8 cellular contexts compared by ENCODE assay signal in genomic region chr11:575996-576756, GRCh38. TPM values are rescaled to one million over a fixed set of nuclear protein-coding genes. Genes with fewer than 3 reads are reported as not detected.
DNase-seq lines count a peak whose midpoint lies in the region; ATAC-seq and TF ChIP-seq lines count a peak whose summit lies in the region.

A gene with protein sequence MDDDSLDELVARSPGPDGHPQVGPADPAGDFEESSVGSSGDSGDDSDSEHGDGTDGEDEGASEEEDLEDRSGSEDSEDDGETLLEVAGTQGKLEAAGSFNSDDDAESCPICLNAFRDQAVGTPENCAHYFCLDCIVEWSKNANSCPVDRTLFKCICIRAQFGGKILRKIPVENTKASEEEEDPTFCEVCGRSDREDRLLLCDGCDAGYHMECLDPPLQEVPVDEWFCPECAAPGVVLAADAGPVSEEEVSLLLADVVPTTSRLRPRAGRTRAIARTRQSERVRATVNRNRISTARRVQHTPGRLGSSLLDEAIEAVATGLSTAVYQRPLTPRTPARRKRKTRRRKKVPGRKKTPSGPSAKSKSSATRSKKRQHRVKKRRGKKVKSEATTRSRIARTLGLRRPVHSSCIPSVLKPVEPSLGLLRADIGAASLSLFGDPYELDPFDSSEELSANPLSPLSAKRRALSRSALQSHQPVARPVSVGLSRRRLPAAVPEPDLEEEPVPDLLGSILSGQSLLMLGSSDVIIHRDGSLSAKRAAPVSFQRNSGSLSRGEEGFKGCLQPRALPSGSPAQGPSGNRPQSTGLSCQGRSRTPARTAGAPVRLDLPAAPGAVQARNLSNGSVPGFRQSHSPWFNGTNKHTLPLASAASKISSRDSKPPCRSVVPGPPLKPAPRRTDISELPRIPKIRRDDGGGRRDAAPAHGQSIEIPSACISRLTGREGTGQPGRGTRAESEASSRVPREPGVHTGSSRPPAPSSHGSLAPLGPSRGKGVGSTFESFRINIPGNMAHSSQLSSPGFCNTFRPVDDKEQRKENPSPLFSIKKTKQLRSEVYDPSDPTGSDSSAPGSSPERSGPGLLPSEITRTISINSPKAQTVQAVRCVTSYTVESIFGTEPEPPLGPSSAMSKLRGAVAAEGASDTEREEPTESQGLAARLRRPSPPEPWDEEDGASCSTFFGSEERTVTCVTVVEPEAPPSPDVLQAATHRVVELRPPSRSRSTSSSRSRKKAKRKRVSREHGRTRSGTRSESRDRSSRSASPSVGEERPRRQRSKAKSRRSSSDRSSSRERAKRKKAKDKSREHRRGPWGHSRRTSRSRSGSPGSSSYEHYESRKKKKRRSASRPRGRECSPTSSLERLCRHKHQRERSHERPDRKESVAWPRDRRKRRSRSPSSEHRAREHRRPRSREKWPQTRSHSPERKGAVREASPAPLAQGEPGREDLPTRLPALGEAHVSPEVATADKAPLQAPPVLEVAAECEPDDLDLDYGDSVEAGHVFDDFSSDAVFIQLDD (N-terminal part only) (plus strand): TSS chr11:576470. CDS start chr11:581513, 5,043 bp downstream.

- CTCF ChIA-PET in RWPE1 (lab: Yijun Ruan, JAX) = interaction anchor here (0.7 kb wide), 1 partner anchor 20 kb away, joined by 3 read pairs; no protein-coding TSS in a partner anchor

- no peaks in the 10 kb centered on the region for H3K27me3 Mint-ChIP-seq in activated T-helper 17 cell treated with anti-CD3 and anti-CD28 coated beads, Interleukin-2, amount 50 U/mL, for 72 hours
- H3K27me3 Mint-ChIP-seq in natural killer cell (ENCODE audit: low read depth in 2 of 2) = peaks cover 0 to 10% of the 10 kb centered on the region in 2 donors

- TF ChIP-seq CTCF in RWPE1 (conservative IDR thresholded peaks at IDR 0.05; ENCODE audit: low read depth) (no peak), fibroblast of mammary gland (conservative IDR thresholded peaks at IDR 0.05; ENCODE audit: control insufficient read depth, insufficient read depth, low read depth, low read length) (no peak), natural killer cell (IDR thresholded peaks at IDR 0.05) (no peak)

- DNase-seq in EH (ENCODE audit: low read depth) = peak; percentile 94
- DNase-seq in H4 (ENCODE audit: low spot score) = peak; percentile 93
- peak; percentile 94 for DNase-seq in LoVo (ENCODE audit: low spot score)
- peak; percentile 96 for DNase-seq in RWPE1 (ENCODE audit: low spot score)
- peak; percentile 90 for DNase-seq in fibroblast of mammary gland (ENCODE audit: low read depth)
- peak; percentile 94 for DNase-seq in natural killer cell
- DNase-seq in stimulated activated naive CD4-positive, alpha-beta T cell (lab: John Stamatoyannopoulos, UW) = peak; percentile 92 to 97 (median 94)

- intact Hi-C loops in natural killer cell (cut with micrococcal nuclease) = loop anchor here (1.0 to 5.0 kb wide), 2 partner anchors 8 to 41 kb away; partner anchors contain the start of gene IRF7

- H3K9me3 Mint-ChIP-seq in activated T-helper 17 cell treated with anti-CD3 and anti-CD28 coated beads, Interleukin-2, amount 50 U/mL, for 72 hours = no peaks in the 10 kb centered on the region
- no peaks in the 10 kb centered on the region for H3K9me3 Mint-ChIP-seq in natural killer cell

- H3K27ac ChIP-seq in RWPE1 = peak within 1 kb of the TSS; percentile 94

- H3K4me3 Mint-ChIP-seq in activated T-helper 17 cell treated with anti-CD3 and anti-CD28 coated beads, Interleukin-2, amount 50 U/mL, for 72 hours = peak within 1 kb of the TSS; percentile 88
- peak within 1 kb of the TSS; percentile 94 for H3K4me3 Mint-ChIP-seq in natural killer cell

- H3K27ac Mint-ChIP-seq in activated T-helper 17 cell treated with anti-CD3 and anti-CD28 coated beads, Interleukin-2, amount 50 U/mL, for 72 hours = peak within 1 kb of the TSS; percentile 99
- H3K27ac Mint-ChIP-seq in natural killer cell = peak within 1 kb of the TSS; percentile 86 to 93

- H3K4me1 Mint-ChIP-seq in activated T-helper 17 cell treated with anti-CD3 and anti-CD28 coated beads, Interleukin-2, amount 50 U/mL, for 72 hours = peaks cover 15% of the 10 kb centered on the region
- H3K4me1 Mint-ChIP-seq in natural killer cell = peaks cover 42 to 51% of the 10 kb centered on the region in 2 donors

- ATAC-seq in activated T-helper 17 cell treated with anti-CD3 and anti-CD28 coated beads, Interleukin-2, amount 50 U/mL, for 72 hours (replicated peaks) = peak; percentile 93
- ATAC-seq in natural killer cell = peak; percentile 88 to 95 (median 90)

- peaks cover 40% of the 10 kb centered on the region for H3K36me3 Mint-ChIP-seq in activated T-helper 17 cell treated with anti-CD3 and anti-CD28 coated beads, Interleukin-2, amount 50 U/mL, for 72 hours (ENCODE audit: low read depth)
- H3K36me3 Mint-ChIP-seq in natural killer cell = no peaks in the 10 kb centered on the region

- POLR2A ChIA-PET in RWPE1 (lab: Yijun Ruan, JAX; ENCODE audit: low non-redundant PET) = interaction anchor here (0.5 to 0.8 kb wide), 4 partner anchors 11 to 97 kb away, joined by 3 to 4 read pairs (median 3); no protein-coding TSS in a partner anchor

- H3K4me3 ChIP-seq in fibroblast of mammary gland (ENCODE audit: control insufficient read depth, low read depth, low read length) = peak within 1 kb of the TSS; percentile 92

RNA-seq across cellular contexts. Expression of the gene that starts here (rescaled TPM):
- 14.5 and 15.3 TPM in 2 replicates for total RNA-seq in H4 (2014; rRNA removed; shearing (Covaris generic))
- total RNA-seq in activated T-helper 17 cell treated with anti-CD3 and anti-CD28 coated beads, Interleukin-2, amount 50 U/mL, for 72 hours = 10 to 100 TPM; 37.8 to 55.6 TPM
- total RNA-seq in natural killer cell = 10 to 100 TPM; 46.1 to 52.0 (median 46.9) TPM

Comparison
In these comparisons a context has a peak if more than half of its experiments do, and no peak if none do; other contexts are left out.
1. Peak in every context shown above with its lines: DNase-seq, ATAC-seq, H3K4me3 ChIP-seq and H3K27ac ChIP-seq.